Comparison of ENCODE assay signal across 1 cellular context in the genomic region with DNA sequence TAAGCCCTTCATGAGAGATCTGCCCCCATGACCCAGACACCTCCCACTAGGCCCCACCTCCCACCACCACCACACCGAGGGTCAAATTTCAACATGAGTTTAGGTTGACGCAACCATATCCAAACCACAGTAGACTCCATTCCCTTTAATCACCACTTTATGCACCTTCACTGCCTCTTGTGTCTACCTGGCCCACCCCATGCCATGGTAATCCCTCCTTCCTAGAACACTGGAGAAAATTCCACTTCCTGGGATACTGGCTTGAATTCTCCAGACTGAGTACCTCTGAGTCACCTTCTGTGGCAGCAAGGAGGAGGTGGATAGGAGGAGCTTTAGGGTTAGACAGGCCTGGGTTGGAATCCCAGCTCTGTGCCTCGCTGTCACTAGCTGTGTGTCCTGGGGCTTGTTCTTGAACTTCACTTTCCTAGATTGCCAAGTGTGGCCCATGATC.
TF ChIP-seq lines count a peak whose summit lies in the region.

No MANE protein-coding gene starts in this region.

TF ChIP-seq in H1, 55 proteins besides CTCF, POLR2A, EP300 and RAD21:
- TF ChIP-seq CTBP2 (IDR thresholded peaks at IDR 0.05; ENCODE audit: borderline replicate concordance, insufficient read depth, insufficient read length, low read length), result no peak
- no peak for TF ChIP-seq RFX5 (IDR thresholded peaks at IDR 0.05; ENCODE audit: borderline replicate concordance, low read depth, low read length)
- TF ChIP-seq CHD1 (IDR thresholded peaks at IDR 0.05; ENCODE audit: low read depth, low read length), result no peak
- no peak for TF ChIP-seq TAF1 (IDR thresholded peaks at IDR 0.05; ENCODE audit: low read depth, low read length)
- TF ChIP-seq SRF (IDR thresholded peaks at IDR 0.05; ENCODE audit: low read depth, low read length), result no peak
- no peak for TF ChIP-seq KDM5A (IDR thresholded peaks at IDR 0.05; ENCODE audit: low read length)
- TF ChIP-seq CBX8 (IDR thresholded peaks at IDR 0.05; ENCODE audit: borderline replicate concordance, low read depth, low read length), result no peak
- no peak for TF ChIP-seq CEBPB (IDR thresholded peaks at IDR 0.05; ENCODE audit: low read depth, low read length)
- no peak for TF ChIP-seq RNF2 (IDR thresholded peaks at IDR 0.05; ENCODE audit: borderline replicate concordance, low read depth, low read length, missing control alignments, poor library complexity, severe bottlenecking)
- no peak for TF ChIP-seq TAF7 (optimal IDR thresholded peaks at IDR 0.05; ENCODE audit: borderline replicate concordance, low read depth, low read length)
- TF ChIP-seq CREB1 (IDR thresholded peaks at IDR 0.05), result no peak
- TF ChIP-seq HDAC2 (IDR thresholded peaks at IDR 0.05; ENCODE audit: borderline replicate concordance in 1 of 2, low read depth in 2 of 2, low read length in 2 of 2), result no peak
- no peak for TF ChIP-seq HDAC6 (IDR thresholded peaks at IDR 0.05; ENCODE audit: low read depth, low read length)
- TF ChIP-seq ASH2L (IDR thresholded peaks at IDR 0.05; ENCODE audit: low read length), result no peak
- TF ChIP-seq KDM4A (IDR thresholded peaks at IDR 0.05; ENCODE audit: low read depth, low read length, severe bottlenecking), result no peak
TF ChIP-seq in H1: peak in this region for 0.
